In the genomic region with DNA sequence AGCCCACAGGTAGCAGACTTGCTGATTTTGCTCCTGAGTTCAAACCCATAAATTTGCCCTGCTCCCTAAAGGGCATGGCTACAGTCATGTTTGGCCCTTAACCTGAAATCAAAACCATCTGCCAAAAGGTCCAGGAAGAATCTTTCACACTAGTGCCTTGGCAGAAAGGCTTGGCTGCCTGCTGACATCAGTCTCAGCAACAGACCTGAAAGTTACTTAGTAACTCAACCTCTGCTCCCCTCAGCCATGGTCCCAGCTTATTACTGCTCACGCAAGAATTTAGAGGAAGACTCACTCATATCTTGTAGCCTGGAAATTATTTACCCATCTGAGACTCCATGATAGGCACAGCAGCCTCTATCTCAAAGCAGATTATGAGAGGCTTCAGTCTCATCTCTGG, we compare ENCODE assay signal across 22 cellular contexts.
"Had no signal": no experiment of that assay in that cellular context is flagged by ENCODE, and none has a peak within 500 bp of the region (broad histone marks: within the 10 kb centered on the region; RNA-seq: fewer than 3 reads in every experiment).

No MANE protein-coding gene starts in this region.

- H3K27ac ChIP-seq: colonic mucosa, epithelial cell of prostate, left ventricle myocardium inferior, neural progenitor cell, spleen, tibial artery had no signal

- H3K36me3 ChIP-seq: colonic mucosa, left ventricle myocardium inferior, neural progenitor cell, spleen, tibial artery had no signal

- H3K9me2 ChIP-seq: SK-N-SH had no signal

- H3K9ac ChIP-seq: neural progenitor cell, SK-N-SH had no signal

- H3K4me2 ChIP-seq: neural progenitor cell, SK-N-SH had no signal

- H3K27me3 ChIP-seq: colonic mucosa, neural progenitor cell, spleen, tibial artery had no signal

- DNase-seq: activated CD4-positive, alpha-beta T cell treated with anti-CD3 and anti-CD28 coated beads, Interleukin-2, amount 10 ng/mL, durations not matched to agents 7 days and 5 days; activated CD4-positive, CD25-positive, alpha-beta regulatory T cell; activated CD8-positive, alpha-beta memory T cell treated with anti-CD3 and anti-CD28 coated beads, Interleukin-2, amount 50 U/mL, for 4 hours; activated effector memory CD4-positive, alpha-beta T cell treated with Interleukin-2 at 50 U/mL for 16 hours; activated naive CD4-positive, alpha-beta T cell treated with anti-CD3 and anti-CD28 coated beads, Interleukin-2, amount 10 ng/mL, durations not matched to agents 7 days and 5 days; activated naive CD8-positive, alpha-beta T cell treated with anti-CD3 and anti-CD28 coated beads, Interleukin-2, amount 50 U/mL, for 24 hours; activated T-cell treated with anti-CD3 and anti-CD28 coated beads, Interleukin-2, amount 50 U/mL, for 48 hours; anterior cingulate cortex; colonic mucosa; endodermal cell; left ventricle myocardium inferior; naive B cell; SK-N-SH; spleen; stimulated activated CD8-positive, alpha-beta memory T cell treated with anti-CD3 and anti-CD28 coated beads, Interleukin-4, amount 100 ng/mL, for 48 hours; stimulated activated naive CD4-positive, alpha-beta T cell; substantia nigra; T-helper 1 cell; T1000; tibial artery had no signal

- H3K9me3 ChIP-seq: colonic mucosa had no signal

- ATAC-seq: activated naive CD8-positive, alpha-beta T cell treated with anti-CD3 and anti-CD28 coated beads, Interleukin-2, amount 50 U/mL, for 24 hours had no signal

- H3K4me3 ChIP-seq: colonic mucosa, left ventricle myocardium inferior, neural progenitor cell, spleen, tibial artery had no signal

- H2AFZ ChIP-seq: neural progenitor cell had no signal
